23 cellular contexts compared by ENCODE assay signal in genomic region chrY:17368413-17368812, GRCh38.
"Had no signal": no experiment of that assay in that cellular context is flagged by ENCODE, and none has a peak within 500 bp of the region (broad histone marks: within the 10 kb centered on the region; RNA-seq: fewer than 3 reads in every experiment).

No MANE protein-coding gene starts in this region.

- ATAC-seq: effector memory CD8-positive, alpha-beta T cell; esophagus mucosa; gastroesophageal sphincter; heart left ventricle; left lung; left ventricle myocardium superior; lower lobe of right lung; naive thymus-derived CD4-positive, alpha-beta T cell had no signal

- H3K4me1 ChIP-seq: colonic mucosa, esophagus squamous epithelium, gastroesophageal sphincter, heart left ventricle, left lung, lower lobe of right lung had no signal

- H3K9me3 ChIP-seq: colonic mucosa, esophagus squamous epithelium, gastroesophageal sphincter, heart left ventricle, left lung, lower lobe of right lung had no signal

- H3K36me3 Mint-ChIP-seq: naive thymus-derived CD4-positive, alpha-beta T cell had no signal

- H3K27ac ChIP-seq: colonic mucosa, esophagus squamous epithelium, gastroesophageal sphincter, heart left ventricle, hepatocyte, left lung, lower lobe of right lung had no signal

- H3K9me3 Mint-ChIP-seq: dendritic cell treated with granulocyte-macrophage colony-stimulating factor and Interleukin-4, amounts not matched to agents 40 ng/mL and 50 ng/mL, for 4 days; endodermal cell had no signal

- DNase-seq: colonic mucosa; cortex of kidney; effector CD8-positive, alpha-beta T cell; effector memory CD8-positive, alpha-beta T cell; endodermal cell; erythroblast; esophagus squamous epithelium; foreskin fibroblast; heart left ventricle; hypothalamus; immature natural killer cell; islet precursor cell; kidney; kidney glomerular epithelial cell; left lung; left ventricle myocardium superior; lower lobe of right lung; midbrain; naive thymus-derived CD4-positive, alpha-beta T cell had no signal

- H3K4me1 Mint-ChIP-seq: endodermal cell, immature natural killer cell had no signal

- H3K27ac Mint-ChIP-seq: dendritic cell treated with granulocyte-macrophage colony-stimulating factor and Interleukin-4, amounts not matched to agents 40 ng/mL and 50 ng/mL, for 4 days; effector memory CD8-positive, alpha-beta T cell; endodermal cell; immature natural killer cell; naive thymus-derived CD4-positive, alpha-beta T cell had no signal

- H3K27me3 ChIP-seq: colonic mucosa, esophagus squamous epithelium, gastroesophageal sphincter, heart left ventricle, hepatocyte, left lung had no signal

- H3K4me3 Mint-ChIP-seq: dendritic cell treated with granulocyte-macrophage colony-stimulating factor and Interleukin-4, amounts not matched to agents 40 ng/mL and 50 ng/mL, for 4 days; effector memory CD8-positive, alpha-beta T cell; endodermal cell; immature natural killer cell; naive thymus-derived CD4-positive, alpha-beta T cell had no signal

- H3K27me3 Mint-ChIP-seq: dendritic cell treated with granulocyte-macrophage colony-stimulating factor and Interleukin-4, amounts not matched to agents 40 ng/mL and 50 ng/mL, for 4 days; effector memory CD8-positive, alpha-beta T cell; naive thymus-derived CD4-positive, alpha-beta T cell had no signal

- H3K4me3 ChIP-seq: colonic mucosa, esophagus squamous epithelium, gastroesophageal sphincter, heart left ventricle, hepatocyte, left lung, lower lobe of right lung had no signal

- H3K36me3 ChIP-seq: colonic mucosa, esophagus squamous epithelium, gastroesophageal sphincter, heart left ventricle, left lung, lower lobe of right lung had no signal
